In genomic region chrX:117038918-117039440, GRCh38 we compare ENCODE assay signal across 21 cellular contexts.
"Had no signal": no experiment of that assay in that cellular context is flagged by ENCODE, and none has a peak within 500 bp of the region (broad histone marks: within the 10 kb centered on the region; RNA-seq: fewer than 3 reads in every experiment).

No MANE protein-coding gene starts in this region.

- H3K4me1 ChIP-seq: esophagus squamous epithelium, pancreas, prostate gland, right lobe of liver, tibial artery, upper lobe of left lung, uterus had no signal

- ATAC-seq: effector memory CD8-positive, alpha-beta T cell; left colon; left ventricle myocardium superior; pancreas; right lobe of liver; stimulated activated effector memory CD8-positive, alpha-beta T cell treated with anti-CD3 and anti-CD28 coated beads, Interleukin-12 subunit alpha, Interleukin-12 subunit beta, amount 100 ng/mL, for 72 hours; stimulated activated naive CD8-positive, alpha-beta T cell treated with anti-CD3 and anti-CD28 coated beads, Interleukin-15, Interleukin-2, amounts not matched to agents 100 U/mL and 50 U/mL, for 24 hours had no signal

- H3K9me3 ChIP-seq: esophagus squamous epithelium, pancreas, prostate gland, right lobe of liver, tibial artery, upper lobe of left lung, uterus had no signal

- H3K36me3 ChIP-seq: esophagus squamous epithelium, pancreas, prostate gland, right lobe of liver, tibial artery, upper lobe of left lung, uterus had no signal

- H2AFZ ChIP-seq: hepatocyte had no signal

- H3K27me3 ChIP-seq: esophagus squamous epithelium, hepatocyte, pancreas, right lobe of liver, tibial artery, upper lobe of left lung, uterus had no signal

- DNase-seq: effector memory CD8-positive, alpha-beta T cell; esophagus squamous epithelium; foreskin fibroblast; head of caudate nucleus; left colon; left ventricle myocardium superior; mesenchymal stem cell; naive B cell; occipital lobe; pancreas; right lobe of liver; stimulated activated CD4-positive, alpha-beta T cell treated with anti-CD3 and anti-CD28 coated beads, Interleukin-4, amount 100 ng/mL, for 1 hour; stimulated activated CD8-positive, alpha-beta memory T cell treated with anti-CD3 and anti-CD28 coated beads, Interleukin-4, amount 100 ng/mL, for 48 hours; stimulated activated naive CD8-positive, alpha-beta T cell treated with anti-CD3 and anti-CD28 coated beads, Interleukin-15, Interleukin-2, amounts not matched to agents 100 U/mL and 50 U/mL, for 24 hours; tibial artery; upper lobe of left lung; uterus had no signal

- H3K79me2 ChIP-seq: hepatocyte had no signal

- H3K4me2 ChIP-seq: hepatocyte had no signal

- H3K27ac ChIP-seq: esophagus squamous epithelium, hepatocyte, pancreas, prostate gland, right lobe of liver, tibial artery, upper lobe of left lung, uterus had no signal

- H3K4me3 ChIP-seq: esophagus squamous epithelium, hepatocyte, lung, pancreas, prostate gland, right lobe of liver, tibial artery, upper lobe of left lung, uterus had no signal
